In the genomic region with DNA sequence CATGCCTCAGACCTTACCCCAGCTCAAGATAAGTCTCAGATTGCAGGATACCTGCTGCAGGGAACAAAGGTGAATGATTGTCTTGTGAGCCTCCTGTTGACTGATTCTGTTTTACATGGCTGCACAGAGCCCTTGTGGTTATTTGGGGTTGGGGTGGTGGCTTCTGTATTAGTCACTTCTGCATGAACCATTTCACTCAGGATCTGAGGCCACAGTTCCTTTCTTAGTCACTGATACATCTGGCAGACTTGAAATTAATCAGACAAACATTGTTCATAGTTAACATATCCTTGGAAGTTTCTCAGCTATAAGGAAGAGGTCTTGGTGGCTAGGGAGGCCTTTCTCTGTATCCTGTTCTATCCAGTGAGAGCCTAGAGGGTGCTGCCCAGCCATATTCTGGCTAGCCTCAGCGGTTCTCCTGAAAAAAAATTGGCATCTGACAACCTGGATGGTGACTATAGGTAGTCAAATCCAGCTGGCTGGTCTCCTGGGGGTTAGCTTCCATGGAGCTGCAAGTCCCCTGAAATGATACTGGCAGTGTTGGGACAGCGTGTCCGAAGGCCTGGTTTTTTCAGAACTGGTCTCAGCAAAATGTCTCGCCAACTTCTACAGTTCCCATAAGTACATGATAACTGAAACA, we compare ENCODE assay signal across 8 cellular contexts. TPM values are rescaled to one million over a fixed set of nuclear protein-coding genes. Genes with fewer than 3 reads are reported as not detected.
DNase-seq lines count a peak whose midpoint lies in the region; ATAC-seq and TF ChIP-seq lines count a peak whose summit lies in the region.

No MANE protein-coding gene starts in this region.

- DNase-seq in GM12865 (ENCODE audit: low read depth) (peak; percentile 90), HS-5 (ENCODE audit: low read depth) (peak; percentile 74), OCI-M2 (lab: John Stamatoyannopoulos, UW; ENCODE audit: unreplicated experiment) (no peak), cardiac septum (ENCODE audit: low spot score) (no peak), immature natural killer cell (no peak)
- DNase-seq in activated effector memory CD4-positive, alpha-beta T cell treated with anti-CD3 and anti-CD28 coated beads, Interleukin-2, amount 50 U/mL, for 16 hours: no peak

- intact Hi-C loops in cardiac septum (cut with DNase I): no loop called here

- peaks cover 13 to 57% (median 27%) of the 10 kb centered on the region in 3 donors for H3K36me3 Mint-ChIP-seq in immature natural killer cell

- peak; percentile 85 for ATAC-seq in GM21515 (IDR thresholded peaks at IDR 0.05; ENCODE audit: unreplicated experiment)
- peak; percentile 65 for ATAC-seq in esophagus mucosa

- H3K27ac Mint-ChIP-seq in immature natural killer cell: peak overlapping the region in 2 of 6 donors; percentile 7 to 11

- no peak overlapping the region for H3K4me3 ChIP-seq in GM12865 (ENCODE audit: low read depth, low read length)

- H3K4me1 Mint-ChIP-seq in immature natural killer cell: peaks cover 0 to 6% of the 10 kb centered on the region in 2 donors

- H3K9me3 Mint-ChIP-seq in immature natural killer cell: no peaks in the 10 kb centered on the region

- no peak for TF ChIP-seq CTCF in GM12865 (IDR thresholded peaks at IDR 0.05; ENCODE audit: insufficient read depth, low read depth, low read length, missing control alignments)

- H3K27me3 Mint-ChIP-seq in immature natural killer cell (ENCODE audit: low read depth in 3 of 3): no peaks in the 10 kb centered on the region

- H3K4me3 Mint-ChIP-seq in immature natural killer cell: no peak overlapping the region

RNA-seq across cellular contexts. Expression of a gene that starts 8.4 kb away (rescaled TPM):
- 29.9 TPM for total RNA-seq in esophagus mucosa
- total RNA-seq in cardiac septum: 0.54 TPM
- 1 to 10 TPM in 1 of 3 donors, under 1 TPM in 1, not detected in 1; 0.57 to 1.2 TPM for polyA plus RNA-seq in immature natural killer cell

RNA-seq across cellular contexts. Expression of a gene that starts 29.0 kb away (rescaled TPM):
- total RNA-seq in esophagus mucosa: 42.3 TPM
- 38.4 TPM for total RNA-seq in cardiac septum
- polyA plus RNA-seq in immature natural killer cell: 10 to 100 TPM; 51.9 to 77.8 (median 53.9) TPM

RNA-seq across cellular contexts. Expression of a gene that starts 29.1 kb away (rescaled TPM):
- total RNA-seq in esophagus mucosa (11.3 TPM), cardiac septum (4.6 TPM)
- polyA plus RNA-seq in immature natural killer cell: 10 to 100 TPM in 1 of 3 donors, 1 to 10 TPM in 2; 3.3 to 12.6 (median 8.2) TPM

RNA-seq across cellular contexts. Expression of a gene that starts 42.8 kb away (rescaled TPM):
- 0.36 TPM for total RNA-seq in esophagus mucosa
- not detected for total RNA-seq in cardiac septum
- not detected for polyA plus RNA-seq in immature natural killer cell

Comparison
In these comparisons a context has a peak if more than half of its experiments do, and no peak if none do; other contexts are left out.
1. DNase-seq: peak in GM12865 (single experiment) and HS-5 (single experiment); none in OCI-M2 (single experiment), cardiac septum (single experiment), immature natural killer cell (0 of 3) and activated effector memory CD4-positive, alpha-beta T cell treated with anti-CD3 and anti-CD28 coated beads, Interleukin-2, amount 50 U/mL, for 16 hours (single experiment).
2. RNA of a gene that starts 8.4 kb away (total RNA-seq): 29.9 TPM in esophagus mucosa (single experiment); 0.54 TPM in cardiac septum (single experiment); every median in the first group is over 10 times any median in the second.